In genomic region chr2:147181351-147182029, GRCh38 we compare ENCODE assay signal across 11 cellular contexts.
A peak's percentile ranks its signal among the peaks of the same experiment; 100 is the strongest.
DNase-seq lines count a peak whose midpoint lies in the region; ATAC-seq and TF ChIP-seq lines count a peak whose summit lies in the region.
"Had no signal": no experiment of that assay in that cellular context is flagged by ENCODE, and none has a peak within 500 bp of the region (broad histone marks: within the 10 kb centered on the region; RNA-seq: fewer than 3 reads in every experiment).

No MANE protein-coding gene starts in this region.

- H3K36me3 ChIP-seq in transverse colon (no peaks in the 10 kb centered on the region), vagina (no peaks in the 10 kb centered on the region)
- H3K36me3 ChIP-seq: thoracic aorta had no signal

- no peak overlapping the region for H3K4me3 ChIP-seq in transverse colon
- H3K4me3 ChIP-seq in vagina = no peak overlapping the region
- H3K4me3 ChIP-seq: thoracic aorta had no signal

- no peaks in the 10 kb centered on the region for H3K9me3 ChIP-seq in transverse colon
- no peaks in the 10 kb centered on the region for H3K9me3 ChIP-seq in vagina
- H3K9me3 ChIP-seq: thoracic aorta had no signal

- peak overlapping the region; percentile 95 for H3K27ac Mint-ChIP-seq in Calu3 (ENCODE audit: unreplicated experiment)

- H3K4me1 ChIP-seq in transverse colon = no peaks in the 10 kb centered on the region
- H3K4me1 ChIP-seq in vagina = no peaks in the 10 kb centered on the region

- H3K36me3 Mint-ChIP-seq in Calu3 (ENCODE audit: insufficient read depth, unreplicated experiment) = peaks cover 7% of the 10 kb centered on the region

- no peak for DNase-seq in Calu3
- DNase-seq in transverse colon = no peak
- no peak for DNase-seq in SHP77 treated with DMSO at 0.1 percent for 48 hours (lab: John Stamatoyannopoulos, UW)
- no peak for DNase-seq in vagina (ENCODE audit: extremely low spot score in 2 of 2)
- DNase-seq in omental fat pad (ENCODE audit: low spot score) = no peak
- DNase-seq: NCI-H2107, SHP77 had no signal

- H3K9me3 Mint-ChIP-seq in Calu3 (ENCODE audit: low read depth, unreplicated experiment) = peaks cover 26% of the 10 kb centered on the region

- ATAC-seq in GM18907 (IDR thresholded peaks at IDR 0.05; ENCODE audit: unreplicated experiment) (peak; percentile 70), HG02623 (IDR thresholded peaks at IDR 0.05; ENCODE audit: unreplicated experiment) (peak; percentile 75), HG03575 (IDR thresholded peaks at IDR 0.05; ENCODE audit: extremely low read depth, insufficient number of reproducible peaks, low FRiP score, unreplicated experiment) (peak; percentile 41), omental fat pad (ENCODE audit: low FRiP score) (no peak)

- BruUV-seq in Calu3 (replicated peaks; lab: Mats Ljungman, UMichigan) = no TSS peak

- peak overlapping the region; percentile 43 for H3K4me3 Mint-ChIP-seq in Calu3 (ENCODE audit: low read depth, unreplicated experiment)

- no peak overlapping the region for H3K27ac ChIP-seq in transverse colon
- H3K27ac ChIP-seq in vagina = no peak overlapping the region
- H3K27ac ChIP-seq: thoracic aorta had no signal

- TF ChIP-seq EP300 in transverse colon (IDR thresholded peaks at IDR 0.05; ENCODE audit: low read depth) = no peak

- H3K4me1 Mint-ChIP-seq in Calu3 (ENCODE audit: low read depth, unreplicated experiment) = peaks cover 40% of the 10 kb centered on the region

- no peak for TF ChIP-seq CTCF in Calu3 (IDR thresholded peaks at IDR 0.05; ENCODE audit: unreplicated experiment)
- TF ChIP-seq CTCF in transverse colon (IDR thresholded peaks at IDR 0.05) = no peak
- TF ChIP-seq CTCF in vagina (IDR thresholded peaks at IDR 0.05) = no peak
- no peak for TF ChIP-seq CTCF in omental fat pad (IDR thresholded peaks at IDR 0.05)

- intact Hi-C loops in Calu3 (cut with micrococcal nuclease; ENCODE audit: unreplicated experiment) (no loop called here), transverse colon (cut with DNase I; ENCODE audit: low total_unique reads) (no loop called here), vagina (cut with DNase I) (no loop called here)

- TF ChIP-seq POLR2A in transverse colon (IDR thresholded peaks at IDR 0.05) (no peak), vagina (IDR thresholded peaks at IDR 0.05) (no peak)

- H3K27me3 ChIP-seq in transverse colon (no peaks in the 10 kb centered on the region), vagina (no peaks in the 10 kb centered on the region)

- 66 to 78% methylated on average over 2 of the region's 2 CpGs for WGBS in transverse colon (ENCODE audit: low coverage in 1 of 2), 2 donors

- CTCF ChIA-PET in Calu3 (lab: Charles Lee) = no interaction called here

- in situ Hi-C loops in transverse colon (cut with MboI; ENCODE audit: low pct_ligation_motif_present in 1 of 4, low pct_unique_long_range_greater_than_20kb in 1 of 4, low sequenced_read_pairs in 3 of 4) = no loop called here

- no peaks in the 10 kb centered on the region for H3K27me3 Mint-ChIP-seq in Calu3 (ENCODE audit: unreplicated experiment)
